15 cellular contexts compared by ENCODE assay signal in the genomic region with DNA sequence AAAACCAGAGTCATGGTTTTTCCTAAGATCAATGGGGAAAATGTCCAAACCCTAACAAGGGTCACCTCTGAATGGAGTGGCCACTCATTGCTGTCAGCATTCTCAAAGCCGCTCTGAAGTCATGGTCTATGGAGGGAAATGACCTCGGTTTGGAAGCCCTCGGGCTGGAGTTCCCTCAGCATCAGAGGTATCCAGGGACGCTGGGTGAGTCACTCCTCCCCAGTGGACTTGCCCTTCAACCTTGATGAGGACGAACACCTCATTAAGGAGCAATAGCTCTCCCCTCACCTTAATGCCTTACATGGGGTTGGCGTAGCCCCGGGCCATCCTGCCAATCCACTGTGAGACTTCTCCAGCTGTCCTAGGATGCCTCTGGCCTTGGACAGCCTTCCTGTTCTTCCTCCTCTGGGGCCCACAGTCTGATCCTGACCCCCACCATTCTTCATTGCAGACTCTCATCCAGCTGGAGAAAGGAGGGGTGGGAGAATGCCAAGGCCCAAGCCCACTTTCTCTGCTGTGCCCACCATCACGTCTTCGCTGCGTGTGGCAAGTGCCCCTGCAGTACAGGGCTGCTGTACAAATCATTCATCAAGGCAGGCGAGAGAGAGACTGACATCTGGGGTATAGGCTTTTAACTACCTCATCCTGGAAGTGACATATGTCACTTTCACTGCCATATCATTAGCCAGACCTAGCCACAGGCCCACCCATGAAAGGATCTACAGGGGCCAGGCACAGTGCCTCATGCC. TPM values are rescaled to one million over a fixed set of nuclear protein-coding genes. Genes with fewer than 3 reads are reported as not detected.
A peak's percentile ranks its signal among the peaks of the same experiment; 100 is the strongest.
DNase-seq lines count a peak whose midpoint lies in the region; ATAC-seq, FAIRE-seq and TF ChIP-seq lines count a peak whose summit lies in the region.
"Had no signal": no experiment of that assay in that cellular context is flagged by ENCODE, and none has a peak within 500 bp of the region (broad histone marks: within the 10 kb centered on the region; RNA-seq: fewer than 3 reads in every experiment).

No MANE protein-coding gene starts in this region.

- no peaks in the 10 kb centered on the region for H3K79me2 ChIP-seq in astrocyte (ENCODE audit: insufficient read depth, low read length)
- no peaks in the 10 kb centered on the region for H3K79me2 ChIP-seq in neural progenitor cell (ENCODE audit: low read depth)

- no peaks in the 10 kb centered on the region for H3K27me3 ChIP-seq in astrocyte (ENCODE audit: insufficient read depth, low read length)
- H3K27me3 ChIP-seq in neural progenitor cell: no peaks in the 10 kb centered on the region
- H3K27me3 ChIP-seq: ascending aorta had no signal

- no peak for DNase-seq in activated CD4-positive, alpha-beta T cell treated with anti-CD3 and anti-CD28 coated beads, Interleukin-2, amount 10 ng/mL, durations not matched to agents 7 days and 5 days
- DNase-seq in activated CD4-positive, alpha-beta T cell treated with anti-CD3 and anti-CD28 coated beads, Interleukin-2, amount 10 ng/mL, durations not matched to agents 24 days and 14 days: no peak
- DNase-seq in HK-2 (ENCODE audit: unreplicated experiment) (peak; percentile 43), astrocyte (ENCODE audit: low read depth) (no peak), neural progenitor cell (ENCODE audit: low spot score) (no peak), D341Med (ENCODE audit: low spot score) (no peak)
- DNase-seq: activated CD4-positive, alpha-beta T cell treated with anti-CD3 and anti-CD28 coated beads, Interleukin-2, amount 50 U/mL, for 4 hours; lower lobe of right lung; NCI-H187 treated with DMSO at 0.1 percent for 48 hours; SIG-M5 had no signal

- H3K27me3 Mint-ChIP-seq in activated CD4-positive, alpha-beta T cell treated with anti-CD3 and anti-CD28 coated beads, Interleukin-2, amount 10 ng/mL, durations not matched to agents 7 days and 5 days: no peaks in the 10 kb centered on the region
- H3K27me3 Mint-ChIP-seq in activated CD4-positive, alpha-beta T cell treated with anti-CD3 and anti-CD28 coated beads, Interleukin-2, amount 10 ng/mL, durations not matched to agents 24 days and 14 days: no peaks in the 10 kb centered on the region
- H3K27me3 Mint-ChIP-seq in astrocyte (ENCODE audit: low read depth, unreplicated experiment) (no peaks in the 10 kb centered on the region), neural progenitor cell (ENCODE audit: insufficient read depth, low read depth) (no peaks in the 10 kb centered on the region)

- H3K36me3 Mint-ChIP-seq in activated CD4-positive, alpha-beta T cell treated with anti-CD3 and anti-CD28 coated beads, Interleukin-2, amount 10 ng/mL, durations not matched to agents 7 days and 5 days (ENCODE audit: low read depth): peaks cover 9% of the 10 kb centered on the region
- H3K36me3 Mint-ChIP-seq in activated CD4-positive, alpha-beta T cell treated with anti-CD3 and anti-CD28 coated beads, Interleukin-2, amount 10 ng/mL, durations not matched to agents 24 days and 14 days (ENCODE audit: low read depth): no peaks in the 10 kb centered on the region
- H3K36me3 Mint-ChIP-seq in astrocyte (ENCODE audit: low read depth, unreplicated experiment) (no peaks in the 10 kb centered on the region), neural progenitor cell (no peaks in the 10 kb centered on the region)

- ATAC-seq in GM19467 (IDR thresholded peaks at IDR 0.05; ENCODE audit: unreplicated experiment) (no peak), GM19395 (IDR thresholded peaks at IDR 0.05; ENCODE audit: unreplicated experiment) (no peak)
- ATAC-seq: lower lobe of right lung had no signal

- H4K20me1 ChIP-seq in astrocyte (ENCODE audit: insufficient read depth, low read length) (no peaks in the 10 kb centered on the region), neural progenitor cell (ENCODE audit: low read depth) (no peaks in the 10 kb centered on the region)

- H3K27ac Mint-ChIP-seq in activated CD4-positive, alpha-beta T cell treated with anti-CD3 and anti-CD28 coated beads, Interleukin-2, amount 10 ng/mL, durations not matched to agents 7 days and 5 days: peak overlapping the region; percentile 11
- H3K27ac Mint-ChIP-seq in activated CD4-positive, alpha-beta T cell treated with anti-CD3 and anti-CD28 coated beads, Interleukin-2, amount 10 ng/mL, durations not matched to agents 24 days and 14 days: no peak overlapping the region
- H3K27ac Mint-ChIP-seq in astrocyte (ENCODE audit: unreplicated experiment): peak overlapping the region; percentile 58
- H3K27ac Mint-ChIP-seq in neural progenitor cell: no peak overlapping the region
- H3K27ac Mint-ChIP-seq: activated T-helper 2 cell treated with anti-CD3 and anti-CD28 coated beads, Interferon-gamma antibody, Interleukin-2, Interleukin-4, amounts not matched to agents 10 μg/mL and 5 μg/mL and 100 μg/mL, durations not matched to agents 14 hours and 24 hours and 36 hours; dendritic cell treated with granulocyte-macrophage colony-stimulating factor and Interleukin-4, amounts not matched to agents 40 ng/mL and 50 ng/mL, for 4 days had no signal

- H3K4me2 ChIP-seq in astrocyte (ENCODE audit: low read length) (no peak overlapping the region), neural progenitor cell (no peak overlapping the region)

- peaks cover 18% of the 10 kb centered on the region for H3K4me1 ChIP-seq in astrocyte (ENCODE audit: insufficient read depth, low read length)
- peaks cover 5% of the 10 kb centered on the region for H3K4me1 ChIP-seq in neural progenitor cell

- peaks cover 52% of the 10 kb centered on the region for H3K4me1 Mint-ChIP-seq in activated CD4-positive, alpha-beta T cell treated with anti-CD3 and anti-CD28 coated beads, Interleukin-2, amount 10 ng/mL, durations not matched to agents 7 days and 5 days
- peaks cover 24% of the 10 kb centered on the region for H3K4me1 Mint-ChIP-seq in activated CD4-positive, alpha-beta T cell treated with anti-CD3 and anti-CD28 coated beads, Interleukin-2, amount 10 ng/mL, durations not matched to agents 24 days and 14 days
- peaks cover 20% of the 10 kb centered on the region for H3K4me1 Mint-ChIP-seq in astrocyte (ENCODE audit: low read depth, unreplicated experiment)
- peaks cover 15% of the 10 kb centered on the region for H3K4me1 Mint-ChIP-seq in neural progenitor cell

- H3K9me3 Mint-ChIP-seq in activated CD4-positive, alpha-beta T cell treated with anti-CD3 and anti-CD28 coated beads, Interleukin-2, amount 10 ng/mL, durations not matched to agents 7 days and 5 days: peaks cover 3% of the 10 kb centered on the region
- H3K9me3 Mint-ChIP-seq in activated CD4-positive, alpha-beta T cell treated with anti-CD3 and anti-CD28 coated beads, Interleukin-2, amount 10 ng/mL, durations not matched to agents 24 days and 14 days: no peaks in the 10 kb centered on the region
- H3K9me3 Mint-ChIP-seq in astrocyte (ENCODE audit: unreplicated experiment) (no peaks in the 10 kb centered on the region), neural progenitor cell (no peaks in the 10 kb centered on the region)
- H3K9me3 Mint-ChIP-seq: activated T-helper 2 cell treated with anti-CD3 and anti-CD28 coated beads, Interferon-gamma antibody, Interleukin-2, Interleukin-4, amounts not matched to agents 10 μg/mL and 5 μg/mL and 100 μg/mL, durations not matched to agents 14 hours and 24 hours and 36 hours; dendritic cell treated with granulocyte-macrophage colony-stimulating factor and Interleukin-4, amounts not matched to agents 40 ng/mL and 50 ng/mL, for 4 days had no signal

- H3K9me3 ChIP-seq in astrocyte (ENCODE audit: insufficient read depth, low read depth, low read length): no peaks in the 10 kb centered on the region
- H3K9me3 ChIP-seq in neural progenitor cell (ENCODE audit: low read depth): no peaks in the 10 kb centered on the region
- H3K9me3 ChIP-seq: ascending aorta, lower lobe of right lung had no signal

- H3K4me3 ChIP-seq in astrocyte (ENCODE audit: insufficient read depth, low read depth, low read length) (no peak overlapping the region), neural progenitor cell (no peak overlapping the region)
- H3K4me3 ChIP-seq: ascending aorta, lower lobe of right lung had no signal

- H2AFZ ChIP-seq in astrocyte (ENCODE audit: low read depth, low read length): no peak overlapping the region
- no peak overlapping the region for H2AFZ ChIP-seq in neural progenitor cell (replicated peaks)

- no peak overlapping the region for H3K9ac ChIP-seq in astrocyte (ENCODE audit: low read length)
- no peak overlapping the region for H3K9ac ChIP-seq in neural progenitor cell

- H3K36me3 ChIP-seq in astrocyte (ENCODE audit: insufficient read depth, low read length) (no peaks in the 10 kb centered on the region), neural progenitor cell (no peaks in the 10 kb centered on the region)
- H3K36me3 ChIP-seq: ascending aorta, lower lobe of right lung had no signal

- H3F3A ChIP-seq in neural progenitor cell (ENCODE audit: low read depth): peaks cover 29% of the 10 kb centered on the region

- CTCF ChIA-PET in activated CD4-positive, alpha-beta T cell treated with anti-CD3 and anti-CD28 coated beads, Interleukin-2, amount 10 ng/mL, durations not matched to agents 7 days and 5 days (lab: Charles Lee): interaction anchor here (0.6 to 1.6 kb wide), 3 partner anchors 11 to 162 kb away, joined by 3 to 4 read pairs (median 4); no protein-coding TSS in a partner anchor

- TF ChIP-seq CTCF in astrocyte (IDR thresholded peaks at IDR 0.05; ENCODE audit: insufficient read depth, low read depth, low read length) (no peak), neural progenitor cell (IDR thresholded peaks at IDR 0.05) (no peak)

- no peak for FAIRE-seq in astrocyte (lab: Jason Lieb, UNC)

- no peak overlapping the region for H3K27ac ChIP-seq in astrocyte (ENCODE audit: low read depth, low read length)
- no peak overlapping the region for H3K27ac ChIP-seq in neural progenitor cell
- H3K27ac ChIP-seq: ascending aorta, lower lobe of right lung had no signal

- intact Hi-C loops in activated CD4-positive, alpha-beta T cell treated with anti-CD3 and anti-CD28 coated beads, Interleukin-2, amount 10 ng/mL, durations not matched to agents 24 days and 14 days (cut with micrococcal nuclease): no loop called here

- POLR2A ChIA-PET in activated CD4-positive, alpha-beta T cell treated with anti-CD3 and anti-CD28 coated beads, Interleukin-2, amount 10 ng/mL, durations not matched to agents 7 days and 5 days (lab: Charles Lee): no interaction called here

- H3K4me3 Mint-ChIP-seq in activated CD4-positive, alpha-beta T cell treated with anti-CD3 and anti-CD28 coated beads, Interleukin-2, amount 10 ng/mL, durations not matched to agents 7 days and 5 days: no peak overlapping the region
- no peak overlapping the region for H3K4me3 Mint-ChIP-seq in activated CD4-positive, alpha-beta T cell treated with anti-CD3 and anti-CD28 coated beads, Interleukin-2, amount 10 ng/mL, durations not matched to agents 24 days and 14 days
- no peak overlapping the region for H3K4me3 Mint-ChIP-seq in astrocyte (ENCODE audit: unreplicated experiment)
- peak overlapping the region; percentile 12 for H3K4me3 Mint-ChIP-seq in neural progenitor cell
- H3K4me3 Mint-ChIP-seq: dendritic cell treated with granulocyte-macrophage colony-stimulating factor and Interleukin-4, amounts not matched to agents 40 ng/mL and 50 ng/mL, for 4 days had no signal

RNA-seq across cellular contexts. Expression of gene MYH9, which starts 25.4 kb away (rescaled TPM):
- total RNA-seq in activated CD4-positive, alpha-beta T cell treated with anti-CD3 and anti-CD28 coated beads, Interleukin-2, amount 10 ng/mL, durations not matched to agents 7 days and 5 days: 1,000 to 10,000 TPM in 1 of 2 experiments, 100 to 1,000 TPM in 1; 881 to 1,009 TPM
- 625 and 633 TPM in 2 replicates for total RNA-seq in activated CD4-positive, alpha-beta T cell treated with anti-CD3 and anti-CD28 coated beads, Interleukin-2, amount 10 ng/mL, durations not matched to agents 24 days and 14 days
- 2,278 and 2,469 TPM in 2 replicates for total RNA-seq in astrocyte
- 77.2 and 189 TPM in 2 replicates for total RNA-seq in neural progenitor cell (ENCODE audit: low replicate concordance)

Comparison
In these comparisons a context has a peak if more than half of its experiments do, and no peak if none do; other contexts are left out.
1. H3K27ac Mint-ChIP-seq: peak in activated CD4-positive, alpha-beta T cell treated with anti-CD3 and anti-CD28 coated beads, Interleukin-2, amount 10 ng/mL, durations not matched to agents 7 days and 5 days (single experiment) and astrocyte (single experiment); none in activated CD4-positive, alpha-beta T cell treated with anti-CD3 and anti-CD28 coated beads, Interleukin-2, amount 10 ng/mL, durations not matched to agents 24 days and 14 days (single experiment) and neural progenitor cell (single experiment).